13 cellular contexts compared by ENCODE assay signal in the genomic region with DNA sequence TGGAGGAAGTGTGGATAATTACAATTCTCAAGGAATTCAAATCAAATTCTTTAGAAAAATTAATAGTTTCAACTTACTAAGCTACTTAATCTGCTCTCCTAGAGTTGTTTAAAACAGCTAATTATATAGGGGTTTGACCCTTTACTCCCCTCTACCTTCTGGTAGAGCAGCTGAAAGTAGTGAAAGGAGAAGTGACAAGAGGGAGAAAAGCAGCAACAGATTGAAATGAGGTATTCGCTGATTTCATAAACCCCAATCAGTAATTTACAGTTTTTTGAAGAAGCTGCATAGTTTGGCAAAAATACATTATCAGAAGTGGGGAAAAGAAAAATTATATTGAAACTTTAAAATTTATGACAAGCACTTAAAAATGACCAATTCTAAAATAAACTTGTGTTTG.
"Had no signal": no experiment of that assay in that cellular context is flagged by ENCODE, and none has a peak within 500 bp of the region (broad histone marks: within the 10 kb centered on the region; RNA-seq: fewer than 3 reads in every experiment).

No MANE protein-coding gene starts in this region.

- H3K27ac ChIP-seq: ascending aorta, breast epithelium, foreskin keratinocyte, pancreas, sigmoid colon, VCaP had no signal

- ATAC-seq: activated CD8-positive, alpha-beta memory T cell treated with anti-CD3 and anti-CD28 coated beads, Interleukin-2, amount 10 ng/mL, durations not matched to agents 7 days and 5 days; foreskin keratinocyte; pancreas had no signal

- H3K4me3 ChIP-seq: ascending aorta, breast epithelium, pancreas, sigmoid colon, spleen had no signal

- DNase-seq: activated CD4-positive, alpha-beta memory T cell treated with anti-CD3 and anti-CD28 coated beads for 36 hours; activated CD8-positive, alpha-beta memory T cell treated with anti-CD3 and anti-CD28 coated beads, Interleukin-2, amount 10 ng/mL, durations not matched to agents 7 days and 5 days; activated naive CD4-positive, alpha-beta T cell treated with anti-CD3 and anti-CD28 coated beads, Interleukin-2, amount 10 ng/mL, durations not matched to agents 7 days and 5 days; activated T-cell treated with anti-CD3 and anti-CD28 coated beads, Interleukin-2, amount 50 U/mL, for 1 hour; effector memory CD4-positive, alpha-beta T cell; foreskin keratinocyte; immature natural killer cell; pancreas; sigmoid colon; spleen had no signal

- H3K4me1 ChIP-seq: breast epithelium, foreskin keratinocyte had no signal

- H3K27me3 ChIP-seq: ascending aorta, breast epithelium, foreskin keratinocyte, pancreas, sigmoid colon, spleen had no signal

- H3K9me3 ChIP-seq: ascending aorta, breast epithelium, pancreas, sigmoid colon, spleen had no signal

- H3K36me3 ChIP-seq: ascending aorta, breast epithelium, pancreas, sigmoid colon had no signal
